ENCODE assay signal across 8 cellular contexts in genomic region chr7:105808703-105809590, GRCh38.
DNase-seq lines count a peak whose midpoint lies in the region; ATAC-seq, FAIRE-seq and TF ChIP-seq lines count a peak whose summit lies in the region.

No MANE protein-coding gene starts in this region.

- H3K36me3 ChIP-seq in right lobe of liver (no peaks in the 10 kb centered on the region), HepG2 (replicated peaks in 1 of 2; ENCODE audit: control insufficient read depth in 1 of 2, insufficient read depth in 2 of 2, low read length in 2 of 2) (no peaks in the 10 kb centered on the region), spleen (no peaks in the 10 kb centered on the region)

- CTCF ChIA-PET in HepG2 (lab: Yijun Ruan, JAX; ENCODE audit: low intra/inter-chr PET ratio, low total read pairs): no interaction called here

- no peak overlapping the region for H3K4me2 ChIP-seq in HepG2 (ENCODE audit: low read depth, low read length)

- no peak overlapping the region for H3K9ac ChIP-seq in HepG2 (ENCODE audit: insufficient read depth, low read depth, low read length)

- peaks cover 19% of the 10 kb centered on the region for H3K36me3 Mint-ChIP-seq in T-helper 1 cell treated with Interleukin-12 subunit alpha and Interleukin-12 subunit beta and Interleukin-4 antibody, amounts not matched to agents 30 μg/mL and 1 μg/mL, for 36 hours (ENCODE audit: low read depth)

- BruUV-seq in HepG2 (replicated peaks; lab: Mats Ljungman, UMichigan): no TSS peak

- no peak overlapping the region for H3K4me3 ChIP-seq in right lobe of liver
- no peak overlapping the region for H3K4me3 ChIP-seq in HepG2 (replicated peaks in 1 of 3; ENCODE audit: insufficient read depth in 1 of 3, low read depth in 2 of 3, low read length in 3 of 3)
- no peak overlapping the region for H3K4me3 ChIP-seq in spleen

- no peaks in the 10 kb centered on the region for H3K79me2 ChIP-seq in HepG2 (ENCODE audit: insufficient read depth, low read length)

- POLR2A ChIA-PET in HepG2 (lab: Yijun Ruan, JAX): no interaction called here

- H3K9me3 Mint-ChIP-seq in T-helper 1 cell treated with Interleukin-12 subunit alpha and Interleukin-12 subunit beta and Interleukin-4 antibody, amounts not matched to agents 30 μg/mL and 1 μg/mL, for 36 hours: peaks cover 5% of the 10 kb centered on the region

- H3K9me3 ChIP-seq in right lobe of liver (no peaks in the 10 kb centered on the region), HepG2 (ENCODE audit: low read length) (no peaks in the 10 kb centered on the region), spleen (no peaks in the 10 kb centered on the region)

- no peak overlapping the region for H2AFZ ChIP-seq in HepG2 (ENCODE audit: low read length)

- no peak for TF ChIP-seq CTCF in right lobe of liver (IDR thresholded peaks at IDR 0.05)
- TF ChIP-seq CTCF in HepG2 (CRISPR knock-in tag; IDR thresholded peaks at IDR 0.05): no peak
- TF ChIP-seq CTCF in spleen (IDR thresholded peaks at IDR 0.05 in 8 of 11, conservative IDR thresholded peaks at IDR 0.05 in 3 of 11): no peak

- no peak for TF ChIP-seq EP300 in HepG2 (IDR thresholded peaks at IDR 0.05; ENCODE audit: low read depth in 2 of 2, low read length in 2 of 2)
- TF ChIP-seq EP300 in HepG2 (CRISPR knock-in tag; IDR thresholded peaks at IDR 0.05; ENCODE audit: borderline replicate concordance): no peak

- H4K20me1 ChIP-seq in HepG2 (ENCODE audit: insufficient read depth, low read length): no peaks in the 10 kb centered on the region

- peak overlapping the region; percentile 41 for H3K4me3 Mint-ChIP-seq in T-helper 1 cell treated with Interleukin-12 subunit alpha and Interleukin-12 subunit beta and Interleukin-4 antibody, amounts not matched to agents 30 μg/mL and 1 μg/mL, for 36 hours

- intact Hi-C loops in right lobe of liver (cut with DNase I): no loop called here
- intact Hi-C loops in HepG2 (cut with micrococcal nuclease; ENCODE audit: unreplicated experiment): no loop called here
- intact Hi-C loops in spleen (cut with DNase I; ENCODE audit: low total_unique reads): no loop called here

- H3K27ac ChIP-seq in right lobe of liver (no peak overlapping the region), HepG2 (ENCODE audit: extremely low read length, insufficient read depth, low read length) (no peak overlapping the region), spleen (peak overlapping the region in 6 of 8 donors; percentile 14 to 72 (median 50))

- peak overlapping the region; percentile 86 for H3K27ac Mint-ChIP-seq in T-helper 1 cell treated with Interleukin-12 subunit alpha and Interleukin-12 subunit beta and Interleukin-4 antibody, amounts not matched to agents 30 μg/mL and 1 μg/mL, for 36 hours

- ATAC-seq in right lobe of liver: peak; percentile 34 to 55 (median 36)
- ATAC-seq in HepG2: no peak
- peak; percentile 98 for ATAC-seq in HG03159 (IDR thresholded peaks at IDR 0.05; ENCODE audit: unreplicated experiment)

- in situ Hi-C loops in HepG2 (cut with HindIII; ENCODE audit: extremely low pct_ligation_motif_present, low pct_unique_long_range_greater_than_20kb): no loop called here

- DNase-seq in right lobe of liver (no peak), HepG2 (ENCODE audit: low spot score) (no peak), amniotic epithelial cell (ENCODE audit: low read depth) (peak; percentile 51), spleen (peak; percentile 89), ureter (ENCODE audit: low spot score) (no peak), ecto neural progenitor cell (ENCODE audit: low spot score) (no peak)

- peaks cover 55% of the 10 kb centered on the region for H3K4me1 Mint-ChIP-seq in T-helper 1 cell treated with Interleukin-12 subunit alpha and Interleukin-12 subunit beta and Interleukin-4 antibody, amounts not matched to agents 30 μg/mL and 1 μg/mL, for 36 hours (ENCODE audit: low read depth)

- TF ChIP-seq POLR2A in right lobe of liver (IDR thresholded peaks at IDR 0.05) (no peak), HepG2 (IDR thresholded peaks at IDR 0.05; ENCODE audit: insufficient read depth in 1 of 2, low read depth in 2 of 2, low read length in 2 of 2) (no peak), spleen (IDR thresholded peaks at IDR 0.05) (no peak)

- peaks cover 2% of the 10 kb centered on the region for H3K27me3 Mint-ChIP-seq in T-helper 1 cell treated with Interleukin-12 subunit alpha and Interleukin-12 subunit beta and Interleukin-4 antibody, amounts not matched to agents 30 μg/mL and 1 μg/mL, for 36 hours (ENCODE audit: low read depth)

- H3K4me1 ChIP-seq in right lobe of liver: peaks cover 0 to 21% (median 3%) of the 10 kb centered on the region in 4 donors
- peaks cover 22% of the 10 kb centered on the region for H3K4me1 ChIP-seq in HepG2 (ENCODE audit: insufficient read depth, low read length)
- peaks cover 5 to 45% (median 21%) of the 10 kb centered on the region in 6 donors for H3K4me1 ChIP-seq in spleen

- H3K27me3 ChIP-seq in right lobe of liver (no peaks in the 10 kb centered on the region), HepG2 (ENCODE audit: control insufficient read depth in 1 of 2, insufficient read depth in 2 of 2, low read length in 2 of 2) (no peaks in the 10 kb centered on the region), spleen (replicated peaks in 1 of 7) (no peaks in the 10 kb centered on the region)

- WGBS in right lobe of liver (ENCODE audit: insufficient coverage, low coverage, low lambda C conversion rate, missing lambda C conversion rate): 72% methylated on average over 8 of the region's 8 CpGs
- 94% methylated on average over 8 of the region's 8 CpGs for WGBS in HepG2 (ENCODE audit: low lambda C conversion rate)
- whole genome bisulfite sequencing in spleen, 5 donors: 49 to 54% (median 50%) methylated on average over 8 of the region's 8 CpGs

- no peak for TF ChIP-seq RAD21 in HepG2 (CRISPR knock-in tag; IDR thresholded peaks at IDR 0.05)

- FAIRE-seq in HepG2 (lab: Jason Lieb, UNC): no peak

TF ChIP-seq in HepG2, 621 proteins besides CTCF, POLR2A, EP300 and RAD21:
- no peak for TF ChIP-seq HHEX (CRISPR knock-in tag; IDR thresholded peaks at IDR 0.05)
- TF ChIP-seq PHF5A (CRISPR knock-in tag; IDR thresholded peaks at IDR 0.05; ENCODE audit: low read depth, unreplicated experiment): no peak
- TF ChIP-seq, protein P1, sequence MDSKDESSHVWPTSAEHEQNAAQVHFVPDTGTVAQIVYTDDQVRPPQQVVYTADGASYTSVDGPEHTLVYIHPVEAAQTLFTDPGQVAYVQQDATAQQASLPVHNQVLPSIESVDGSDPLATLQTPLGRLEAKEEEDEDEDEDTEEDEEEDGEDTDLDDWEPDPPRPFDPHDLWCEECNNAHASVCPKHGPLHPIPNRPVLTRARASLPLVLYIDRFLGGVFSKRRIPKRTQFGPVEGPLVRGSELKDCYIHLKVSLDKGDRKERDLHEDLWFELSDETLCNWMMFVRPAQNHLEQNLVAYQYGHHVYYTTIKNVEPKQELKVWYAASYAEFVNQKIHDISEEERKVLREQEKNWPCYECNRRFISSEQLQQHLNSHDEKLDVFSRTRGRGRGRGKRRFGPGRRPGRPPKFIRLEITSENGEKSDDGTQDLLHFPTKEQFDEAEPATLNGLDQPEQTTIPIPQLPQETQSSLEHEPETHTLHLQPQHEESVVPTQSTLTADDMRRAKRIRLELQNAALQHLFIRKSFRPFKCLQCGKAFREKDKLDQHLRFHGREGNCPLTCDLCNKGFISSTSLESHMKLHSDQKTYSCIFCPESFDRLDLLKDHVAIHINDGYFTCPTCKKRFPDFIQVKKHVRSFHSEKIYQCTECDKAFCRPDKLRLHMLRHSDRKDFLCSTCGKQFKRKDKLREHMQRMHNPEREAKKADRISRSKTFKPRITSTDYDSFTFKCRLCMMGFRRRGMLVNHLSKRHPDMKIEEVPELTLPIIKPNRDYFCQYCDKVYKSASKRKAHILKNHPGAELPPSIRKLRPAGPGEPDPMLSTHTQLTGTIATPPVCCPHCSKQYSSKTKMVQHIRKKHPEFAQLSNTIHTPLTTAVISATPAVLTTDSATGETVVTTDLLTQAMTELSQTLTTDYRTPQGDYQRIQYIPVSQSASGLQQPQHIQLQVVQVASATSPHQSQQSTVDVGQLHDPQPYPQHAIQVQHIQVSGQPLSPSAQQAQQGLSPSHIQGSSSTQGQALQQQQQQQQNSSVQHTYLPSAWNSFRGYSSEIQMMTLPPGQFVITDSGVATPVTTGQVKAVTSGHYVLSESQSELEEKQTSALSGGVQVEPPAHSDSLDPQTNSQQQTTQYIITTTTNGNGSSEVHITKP (CRISPR knock-in tag; IDR thresholded peaks at IDR 0.05; ENCODE audit: low read depth): no peak
- TF ChIP-seq MBNL3 (CRISPR knock-in tag; conservative IDR thresholded peaks at IDR 0.05): no peak
- TF ChIP-seq NFKB2 (CRISPR knock-in tag; IDR thresholded peaks at IDR 0.05; ENCODE audit: borderline replicate concordance): no peak
- TF ChIP-seq, protein P2, sequence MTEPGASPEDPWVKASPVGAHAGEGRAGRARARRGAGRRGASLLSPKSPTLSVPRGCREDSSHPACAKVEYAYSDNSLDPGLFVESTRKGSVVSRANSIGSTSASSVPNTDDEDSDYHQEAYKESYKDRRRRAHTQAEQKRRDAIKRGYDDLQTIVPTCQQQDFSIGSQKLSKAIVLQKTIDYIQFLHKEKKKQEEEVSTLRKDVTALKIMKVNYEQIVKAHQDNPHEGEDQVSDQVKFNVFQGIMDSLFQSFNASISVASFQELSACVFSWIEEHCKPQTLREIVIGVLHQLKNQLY (CRISPR knock-in tag; IDR thresholded peaks at IDR 0.05): no peak
TF ChIP-seq in HepG2: peak in this region for 0.

Comparison
In these comparisons a context has a peak if more than half of its experiments do, and no peak if none do; other contexts are left out.
1. DNase-seq: peak in amniotic epithelial cell (single experiment) and spleen (single experiment); none in right lobe of liver (0 of 3), HepG2 (single experiment), ureter (single experiment) and ecto neural progenitor cell (single experiment).
2. H3K27ac ChIP-seq: peak in spleen (6 of 8); none in right lobe of liver (0 of 3) and HepG2 (single experiment).